14 cellular contexts compared by ENCODE assay signal in the genomic region with DNA sequence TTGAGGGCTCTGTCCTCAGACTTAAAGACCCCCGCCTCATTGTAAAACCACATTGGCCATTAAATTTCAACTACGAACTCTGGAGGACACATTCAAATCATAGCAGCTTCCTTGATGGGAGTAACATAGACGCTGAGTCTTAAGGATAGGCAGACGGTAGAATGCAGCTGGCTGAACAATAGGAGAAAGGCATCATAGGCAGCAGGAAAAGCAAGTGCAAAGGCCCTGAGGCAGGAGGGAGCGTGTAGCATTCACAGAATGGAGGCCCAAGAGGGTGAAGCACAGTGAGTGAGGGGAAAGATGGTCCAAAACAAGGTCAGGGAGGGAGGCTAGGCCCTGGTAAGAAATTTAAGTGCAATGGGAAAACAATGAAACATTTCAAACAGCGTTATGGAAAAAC. TPM values are rescaled to one million over a fixed set of nuclear protein-coding genes. Genes with fewer than 3 reads are reported as not detected.
"Had no signal": no experiment of that assay in that cellular context is flagged by ENCODE, and none has a peak within 500 bp of the region (broad histone marks: within the 10 kb centered on the region; RNA-seq: fewer than 3 reads in every experiment).

No MANE protein-coding gene starts in this region.

- ATAC-seq: stimulated activated naive CD8-positive, alpha-beta T cell treated with anti-CD3 and anti-CD28 coated beads, Interleukin-15, Interleukin-2, amounts not matched to agents 100 U/mL and 50 U/mL, for 24 hours had no signal

- H3K27ac ChIP-seq: brain microvascular endothelial cell, gastrocnemius medialis, heart left ventricle, ovary, suprapubic skin had no signal

- H3K9me3 ChIP-seq: gastrocnemius medialis, heart left ventricle, ovary, suprapubic skin had no signal

- H3K4me1 Mint-ChIP-seq: activated CD4-positive, alpha-beta T cell treated with anti-CD3 and anti-CD28 coated beads, Interleukin-2, amount 10 ng/mL, durations not matched to agents 24 days and 14 days; activated T-helper 17 cell treated with anti-CD3 and anti-CD28 coated beads, Interleukin-2, amount 50 U/mL, for 72 hours; immature natural killer cell had no signal

- H3K4me3 ChIP-seq: gastrocnemius medialis, heart left ventricle, ovary, suprapubic skin had no signal

- H3K9me3 Mint-ChIP-seq: activated CD4-positive, alpha-beta T cell treated with anti-CD3 and anti-CD28 coated beads, Interleukin-2, amount 10 ng/mL, durations not matched to agents 24 days and 14 days; activated T-helper 17 cell treated with anti-CD3 and anti-CD28 coated beads, Interleukin-2, amount 50 U/mL, for 72 hours; dendritic cell treated with granulocyte-macrophage colony-stimulating factor and Interleukin-4, amounts not matched to agents 40 ng/mL and 50 ng/mL, for 4 days; effector memory CD8-positive, alpha-beta T cell; immature natural killer cell; type B pancreatic cell had no signal

- H3K27me3 Mint-ChIP-seq: activated T-helper 17 cell treated with anti-CD3 and anti-CD28 coated beads, Interleukin-2, amount 50 U/mL, for 72 hours; dendritic cell treated with granulocyte-macrophage colony-stimulating factor and Interleukin-4, amounts not matched to agents 40 ng/mL and 50 ng/mL, for 4 days; type B pancreatic cell had no signal

- H3K27ac Mint-ChIP-seq: activated CD4-positive, alpha-beta T cell treated with anti-CD3 and anti-CD28 coated beads, Interleukin-2, amount 10 ng/mL, durations not matched to agents 24 days and 14 days; activated T-helper 17 cell treated with anti-CD3 and anti-CD28 coated beads, Interleukin-2, amount 50 U/mL, for 72 hours; dendritic cell treated with granulocyte-macrophage colony-stimulating factor and Interleukin-4, amounts not matched to agents 40 ng/mL and 50 ng/mL, for 4 days; effector memory CD8-positive, alpha-beta T cell; immature natural killer cell; type B pancreatic cell had no signal

- H3K36me3 ChIP-seq: brain microvascular endothelial cell, gastrocnemius medialis, heart left ventricle, ovary, suprapubic skin had no signal

- H3K4me3 Mint-ChIP-seq: activated CD4-positive, alpha-beta T cell treated with anti-CD3 and anti-CD28 coated beads, Interleukin-2, amount 10 ng/mL, durations not matched to agents 24 days and 14 days; activated T-helper 17 cell treated with anti-CD3 and anti-CD28 coated beads, Interleukin-2, amount 50 U/mL, for 72 hours; dendritic cell treated with granulocyte-macrophage colony-stimulating factor and Interleukin-4, amounts not matched to agents 40 ng/mL and 50 ng/mL, for 4 days; effector memory CD8-positive, alpha-beta T cell; immature natural killer cell; type B pancreatic cell had no signal

- H3K36me3 Mint-ChIP-seq: immature natural killer cell, type B pancreatic cell had no signal

- H3K4me1 ChIP-seq: gastrocnemius medialis had no signal

- H3K27me3 ChIP-seq: brain microvascular endothelial cell, ovary, suprapubic skin had no signal

RNA-seq across cellular contexts. Expression of a gene that starts 25.5 kb away (rescaled TPM):
- total RNA-seq: activated CD4-positive, alpha-beta T cell treated with anti-CD3 and anti-CD28 coated beads, Interleukin-2, amount 10 ng/mL, durations not matched to agents 24 days and 14 days; heart left ventricle; liver; sciatic nerve had no signal
- polyA plus RNA-seq: heart left ventricle, immature natural killer cell, liver, ovary had no signal
